In genomic region chr4:38964942-38965775, GRCh38 we compare ENCODE assay signal across 22 cellular contexts.
"Had no signal": no experiment of that assay in that cellular context is flagged by ENCODE, and none has a peak within 500 bp of the region (broad histone marks: within the 10 kb centered on the region; RNA-seq: fewer than 3 reads in every experiment).

No MANE protein-coding gene starts in this region.

- DNase-seq: activated CD4-positive, alpha-beta T cell treated with anti-CD3 and anti-CD28 coated beads for 1 hour; activated CD8-positive, alpha-beta memory T cell treated with anti-CD3 and anti-CD28 coated beads for 24 hours; activated CD8-positive, alpha-beta memory T cell treated with anti-CD3 and anti-CD28 coated beads, Interleukin-2, amount 50 U/mL, for 48 hours; activated gamma-delta T cell; activated T-cell treated with anti-CD3 and anti-CD28 coated beads, Interleukin-2, amount 50 U/mL, for 72 hours; gastrocnemius medialis; heart left ventricle; kidney glomerular epithelial cell; mesenchymal stem cell; mucosa of descending colon; stimulated activated CD4-positive, alpha-beta T cell treated with anti-CD3 and anti-CD28 coated beads, Interleukin-2, amount 100 ng/mL, for 24 hours; trophoblast cell had no signal

- H3K9me3 ChIP-seq: ascending aorta, gastrocnemius medialis, heart left ventricle, mucosa of descending colon, prostate gland, right atrium auricular region, vagina had no signal

- H3K27ac ChIP-seq: ascending aorta, coronary artery, gastrocnemius medialis, heart left ventricle, neural progenitor cell, prostate gland, right atrium auricular region, vagina had no signal

- H3K27me3 Mint-ChIP-seq: activated naive CD4-positive, alpha-beta T cell treated with anti-CD3 and anti-CD28 coated beads, Interleukin-2, amount 50 U/mL, for 24 hours; naive thymus-derived CD4-positive, alpha-beta T cell; stimulated activated naive CD8-positive, alpha-beta T cell treated with anti-CD3 and anti-CD28 coated beads, Interleukin-15, Interleukin-2, amounts not matched to agents 100 ng/mL and 50 ng/mL, for 24 hours had no signal

- H3K27ac Mint-ChIP-seq: neural progenitor cell had no signal

- H3K36me3 ChIP-seq: ascending aorta, gastrocnemius medialis, heart left ventricle, neural progenitor cell, prostate gland, right atrium auricular region, vagina had no signal

- H3K9ac ChIP-seq: neural progenitor cell had no signal

- H3K4me1 ChIP-seq: ascending aorta, gastrocnemius medialis, heart left ventricle, neural progenitor cell, prostate gland, right atrium auricular region had no signal

- H3K27me3 ChIP-seq: ascending aorta, gastrocnemius medialis, heart left ventricle, neural progenitor cell, right atrium auricular region, vagina had no signal

- H3K4me3 ChIP-seq: ascending aorta, coronary artery, gastrocnemius medialis, heart left ventricle, mucosa of descending colon, neural progenitor cell, prostate gland, right atrium auricular region, vagina had no signal

- H3K4me3 Mint-ChIP-seq: activated naive CD4-positive, alpha-beta T cell treated with anti-CD3 and anti-CD28 coated beads, Interleukin-2, amount 50 U/mL, for 24 hours; activated T-cell treated with anti-CD3 and anti-CD28 coated beads, Interleukin-2, amount 50 U/mL, for 72 hours; neural progenitor cell; stimulated activated naive CD8-positive, alpha-beta T cell treated with anti-CD3 and anti-CD28 coated beads, Interleukin-15, Interleukin-2, amounts not matched to agents 100 ng/mL and 50 ng/mL, for 24 hours had no signal

- H3K4me2 ChIP-seq: neural progenitor cell had no signal

- ATAC-seq: activated T-cell treated with anti-CD3 and anti-CD28 coated beads, Interleukin-2, amount 50 U/mL, for 72 hours; esophagus mucosa; gastrocnemius medialis; heart left ventricle; mucosa of descending colon; naive thymus-derived CD4-positive, alpha-beta T cell had no signal
